ENCODE assay signal across 1 cellular context in genomic region chr10:75210193-75211006, GRCh38.
TF ChIP-seq lines count a peak whose summit lies in the region.

Gene VDAC2 (plus strand): TSS chr10:75210796. CDS start chr10:75211159, 363 bp downstream.

TF ChIP-seq in WTC11, 78 proteins besides CTCF, POLR2A, EP300 and RAD21 (continued from another document and continues in another):
- TF ChIP-seq, protein P1, sequence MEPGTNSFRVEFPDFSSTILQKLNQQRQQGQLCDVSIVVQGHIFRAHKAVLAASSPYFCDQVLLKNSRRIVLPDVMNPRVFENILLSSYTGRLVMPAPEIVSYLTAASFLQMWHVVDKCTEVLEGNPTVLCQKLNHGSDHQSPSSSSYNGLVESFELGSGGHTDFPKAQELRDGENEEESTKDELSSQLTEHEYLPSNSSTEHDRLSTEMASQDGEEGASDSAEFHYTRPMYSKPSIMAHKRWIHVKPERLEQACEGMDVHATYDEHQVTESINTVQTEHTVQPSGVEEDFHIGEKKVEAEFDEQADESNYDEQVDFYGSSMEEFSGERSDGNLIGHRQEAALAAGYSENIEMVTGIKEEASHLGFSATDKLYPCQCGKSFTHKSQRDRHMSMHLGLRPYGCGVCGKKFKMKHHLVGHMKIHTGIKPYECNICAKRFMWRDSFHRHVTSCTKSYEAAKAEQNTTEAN (CRISPR knock-in tag; IDR thresholded peaks at IDR 0.05): peak; percentile 70; the same call in 1 of the 2 replicates
- TF ChIP-seq, protein P2, sequence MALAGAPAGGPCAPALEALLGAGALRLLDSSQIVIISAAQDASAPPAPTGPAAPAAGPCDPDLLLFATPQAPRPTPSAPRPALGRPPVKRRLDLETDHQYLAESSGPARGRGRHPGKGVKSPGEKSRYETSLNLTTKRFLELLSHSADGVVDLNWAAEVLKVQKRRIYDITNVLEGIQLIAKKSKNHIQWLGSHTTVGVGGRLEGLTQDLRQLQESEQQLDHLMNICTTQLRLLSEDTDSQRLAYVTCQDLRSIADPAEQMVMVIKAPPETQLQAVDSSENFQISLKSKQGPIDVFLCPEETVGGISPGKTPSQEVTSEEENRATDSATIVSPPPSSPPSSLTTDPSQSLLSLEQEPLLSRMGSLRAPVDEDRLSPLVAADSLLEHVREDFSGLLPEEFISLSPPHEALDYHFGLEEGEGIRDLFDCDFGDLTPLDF (CRISPR knock-in tag; IDR thresholded peaks at IDR 0.05): no peak
- TF ChIP-seq, protein P3, sequence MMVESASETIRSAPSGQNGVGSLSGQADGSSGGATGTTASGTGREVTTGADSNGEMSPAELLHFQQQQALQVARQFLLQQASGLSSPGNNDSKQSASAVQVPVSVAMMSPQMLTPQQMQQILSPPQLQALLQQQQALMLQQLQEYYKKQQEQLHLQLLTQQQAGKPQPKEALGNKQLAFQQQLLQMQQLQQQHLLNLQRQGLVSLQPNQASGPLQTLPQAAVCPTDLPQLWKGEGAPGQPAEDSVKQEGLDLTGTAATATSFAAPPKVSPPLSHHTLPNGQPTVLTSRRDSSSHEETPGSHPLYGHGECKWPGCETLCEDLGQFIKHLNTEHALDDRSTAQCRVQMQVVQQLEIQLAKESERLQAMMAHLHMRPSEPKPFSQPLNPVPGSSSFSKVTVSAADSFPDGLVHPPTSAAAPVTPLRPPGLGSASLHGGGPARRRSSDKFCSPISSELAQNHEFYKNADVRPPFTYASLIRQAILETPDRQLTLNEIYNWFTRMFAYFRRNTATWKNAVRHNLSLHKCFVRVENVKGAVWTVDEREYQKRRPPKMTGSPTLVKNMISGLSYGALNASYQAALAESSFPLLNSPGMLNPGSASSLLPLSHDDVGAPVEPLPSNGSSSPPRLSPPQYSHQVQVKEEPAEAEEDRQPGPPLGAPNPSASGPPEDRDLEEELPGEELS (CRISPR knock-in tag; IDR thresholded peaks at IDR 0.05): no peak
- no peak for TF ChIP-seq ZSCAN18 (CRISPR knock-in tag; IDR thresholded peaks at IDR 0.05)
- TF ChIP-seq CREB1 (CRISPR knock-in tag; IDR thresholded peaks at IDR 0.05): no peak
- peak; percentile 28; the same call in 1 of the 2 replicates for TF ChIP-seq USF1 (CRISPR knock-in tag; IDR thresholded peaks at IDR 0.05)
- peak; percentile 67; the same call in 1 of the 2 replicates for TF ChIP-seq KAT7 (CRISPR knock-in tag; IDR thresholded peaks at IDR 0.05; ENCODE audit: borderline replicate concordance)
- TF ChIP-seq, protein P4, sequence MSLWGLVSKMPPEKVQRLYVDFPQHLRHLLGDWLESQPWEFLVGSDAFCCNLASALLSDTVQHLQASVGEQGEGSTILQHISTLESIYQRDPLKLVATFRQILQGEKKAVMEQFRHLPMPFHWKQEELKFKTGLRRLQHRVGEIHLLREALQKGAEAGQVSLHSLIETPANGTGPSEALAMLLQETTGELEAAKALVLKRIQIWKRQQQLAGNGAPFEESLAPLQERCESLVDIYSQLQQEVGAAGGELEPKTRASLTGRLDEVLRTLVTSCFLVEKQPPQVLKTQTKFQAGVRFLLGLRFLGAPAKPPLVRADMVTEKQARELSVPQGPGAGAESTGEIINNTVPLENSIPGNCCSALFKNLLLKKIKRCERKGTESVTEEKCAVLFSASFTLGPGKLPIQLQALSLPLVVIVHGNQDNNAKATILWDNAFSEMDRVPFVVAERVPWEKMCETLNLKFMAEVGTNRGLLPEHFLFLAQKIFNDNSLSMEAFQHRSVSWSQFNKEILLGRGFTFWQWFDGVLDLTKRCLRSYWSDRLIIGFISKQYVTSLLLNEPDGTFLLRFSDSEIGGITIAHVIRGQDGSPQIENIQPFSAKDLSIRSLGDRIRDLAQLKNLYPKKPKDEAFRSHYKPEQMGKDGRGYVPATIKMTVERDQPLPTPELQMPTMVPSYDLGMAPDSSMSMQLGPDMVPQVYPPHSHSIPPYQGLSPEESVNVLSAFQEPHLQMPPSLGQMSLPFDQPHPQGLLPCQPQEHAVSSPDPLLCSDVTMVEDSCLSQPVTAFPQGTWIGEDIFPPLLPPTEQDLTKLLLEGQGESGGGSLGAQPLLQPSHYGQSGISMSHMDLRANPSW (CRISPR knock-in tag; conservative IDR thresholded peaks at IDR 0.05; ENCODE audit: low read depth): no peak
- TF ChIP-seq, protein P5, sequence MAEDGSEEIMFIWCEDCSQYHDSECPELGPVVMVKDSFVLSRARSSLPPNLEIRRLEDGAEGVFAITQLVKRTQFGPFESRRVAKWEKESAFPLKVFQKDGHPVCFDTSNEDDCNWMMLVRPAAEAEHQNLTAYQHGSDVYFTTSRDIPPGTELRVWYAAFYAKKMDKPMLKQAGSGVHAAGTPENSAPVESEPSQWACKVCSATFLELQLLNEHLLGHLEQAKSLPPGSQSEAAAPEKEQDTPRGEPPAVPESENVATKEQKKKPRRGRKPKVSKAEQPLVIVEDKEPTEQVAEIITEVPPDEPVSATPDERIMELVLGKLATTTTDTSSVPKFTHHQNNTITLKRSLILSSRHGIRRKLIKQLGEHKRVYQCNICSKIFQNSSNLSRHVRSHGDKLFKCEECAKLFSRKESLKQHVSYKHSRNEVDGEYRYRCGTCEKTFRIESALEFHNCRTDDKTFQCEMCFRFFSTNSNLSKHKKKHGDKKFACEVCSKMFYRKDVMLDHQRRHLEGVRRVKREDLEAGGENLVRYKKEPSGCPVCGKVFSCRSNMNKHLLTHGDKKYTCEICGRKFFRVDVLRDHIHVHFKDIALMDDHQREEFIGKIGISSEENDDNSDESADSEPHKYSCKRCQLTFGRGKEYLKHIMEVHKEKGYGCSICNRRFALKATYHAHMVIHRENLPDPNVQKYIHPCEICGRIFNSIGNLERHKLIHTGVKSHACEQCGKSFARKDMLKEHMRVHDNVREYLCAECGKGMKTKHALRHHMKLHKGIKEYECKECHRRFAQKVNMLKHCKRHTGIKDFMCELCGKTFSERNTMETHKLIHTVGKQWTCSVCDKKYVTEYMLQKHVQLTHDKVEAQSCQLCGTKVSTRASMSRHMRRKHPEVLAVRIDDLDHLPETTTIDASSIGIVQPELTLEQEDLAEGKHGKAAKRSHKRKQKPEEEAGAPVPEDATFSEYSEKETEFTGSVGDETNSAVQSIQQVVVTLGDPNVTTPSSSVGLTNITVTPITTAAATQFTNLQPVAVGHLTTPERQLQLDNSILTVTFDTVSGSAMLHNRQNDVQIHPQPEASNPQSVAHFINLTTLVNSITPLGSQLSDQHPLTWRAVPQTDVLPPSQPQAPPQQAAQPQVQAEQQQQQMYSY (CRISPR knock-in tag; IDR thresholded peaks at IDR 0.05): no peak
- TF ChIP-seq ZNF263 (CRISPR knock-in tag; IDR thresholded peaks at IDR 0.05; ENCODE audit: low read depth): no peak
- peak; percentile 69; the same call in 1 of the 2 replicates for TF ChIP-seq ZNF232 (CRISPR knock-in tag; IDR thresholded peaks at IDR 0.05)
- no peak for TF ChIP-seq NFATC4 (CRISPR knock-in tag; IDR thresholded peaks at IDR 0.05)
- TF ChIP-seq SMAD3 (CRISPR knock-in tag; IDR thresholded peaks at IDR 0.05; ENCODE audit: borderline replicate concordance): no peak; the same call in 1 of the 2 replicates
- peak; percentile 49 for TF ChIP-seq FOXK1 (CRISPR knock-in tag; IDR thresholded peaks at IDR 0.05)
- 0 out of 2 replicates have a peak, but pooled peaks have one; percentile 42 for TF ChIP-seq ZNF416 (CRISPR knock-in tag; IDR thresholded peaks at IDR 0.05)
- TF ChIP-seq GTF2I (CRISPR knock-in tag; conservative IDR thresholded peaks at IDR 0.05): no peak
- peak; percentile 52 for TF ChIP-seq ESRRA (CRISPR knock-in tag; IDR thresholded peaks at IDR 0.05; ENCODE audit: borderline replicate concordance)
- TF ChIP-seq SMAD4 (CRISPR knock-in tag; IDR thresholded peaks at IDR 0.05): no peak
- peak; percentile 85; the same call in 1 of the 2 replicates for TF ChIP-seq MAX (CRISPR knock-in tag; IDR thresholded peaks at IDR 0.05)
- TF ChIP-seq ZNF317 (CRISPR knock-in tag; IDR thresholded peaks at IDR 0.05; ENCODE audit: borderline replicate concordance, low read depth): no peak
- TF ChIP-seq, protein P6, sequence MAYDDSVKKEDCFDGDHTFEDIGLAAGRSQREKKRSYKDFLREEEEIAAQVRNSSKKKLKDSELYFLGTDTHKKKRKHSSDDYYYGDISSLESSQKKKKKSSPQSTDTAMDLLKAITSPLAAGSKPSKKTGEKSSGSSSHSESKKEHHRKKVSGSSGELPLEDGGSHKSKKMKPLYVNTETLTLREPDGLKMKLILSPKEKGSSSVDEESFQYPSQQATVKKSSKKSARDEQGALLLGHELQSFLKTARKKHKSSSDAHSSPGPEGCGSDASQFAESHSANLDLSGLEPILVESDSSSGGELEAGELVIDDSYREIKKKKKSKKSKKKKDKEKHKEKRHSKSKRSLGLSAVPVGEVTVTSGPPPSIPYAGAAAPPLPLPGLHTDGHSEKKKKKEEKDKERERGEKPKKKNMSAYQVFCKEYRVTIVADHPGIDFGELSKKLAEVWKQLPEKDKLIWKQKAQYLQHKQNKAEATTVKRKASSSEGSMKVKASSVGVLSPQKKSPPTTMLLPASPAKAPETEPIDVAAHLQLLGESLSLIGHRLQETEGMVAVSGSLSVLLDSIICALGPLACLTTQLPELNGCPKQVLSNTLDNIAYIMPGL (CRISPR knock-in tag; IDR thresholded peaks at IDR 0.05): peak; percentile 87
- peak; percentile 13; the same call in 1 of the 2 replicates for TF ChIP-seq NFE2L1 (CRISPR knock-in tag; IDR thresholded peaks at IDR 0.05)
- peak; percentile 17; the same call in 1 of the 2 replicates for TF ChIP-seq CREM (CRISPR knock-in tag; IDR thresholded peaks at IDR 0.05)
- no peak for TF ChIP-seq IRF2 (CRISPR knock-in tag; IDR thresholded peaks at IDR 0.05; ENCODE audit: borderline replicate concordance, low read depth)
- TF ChIP-seq, protein P7, sequence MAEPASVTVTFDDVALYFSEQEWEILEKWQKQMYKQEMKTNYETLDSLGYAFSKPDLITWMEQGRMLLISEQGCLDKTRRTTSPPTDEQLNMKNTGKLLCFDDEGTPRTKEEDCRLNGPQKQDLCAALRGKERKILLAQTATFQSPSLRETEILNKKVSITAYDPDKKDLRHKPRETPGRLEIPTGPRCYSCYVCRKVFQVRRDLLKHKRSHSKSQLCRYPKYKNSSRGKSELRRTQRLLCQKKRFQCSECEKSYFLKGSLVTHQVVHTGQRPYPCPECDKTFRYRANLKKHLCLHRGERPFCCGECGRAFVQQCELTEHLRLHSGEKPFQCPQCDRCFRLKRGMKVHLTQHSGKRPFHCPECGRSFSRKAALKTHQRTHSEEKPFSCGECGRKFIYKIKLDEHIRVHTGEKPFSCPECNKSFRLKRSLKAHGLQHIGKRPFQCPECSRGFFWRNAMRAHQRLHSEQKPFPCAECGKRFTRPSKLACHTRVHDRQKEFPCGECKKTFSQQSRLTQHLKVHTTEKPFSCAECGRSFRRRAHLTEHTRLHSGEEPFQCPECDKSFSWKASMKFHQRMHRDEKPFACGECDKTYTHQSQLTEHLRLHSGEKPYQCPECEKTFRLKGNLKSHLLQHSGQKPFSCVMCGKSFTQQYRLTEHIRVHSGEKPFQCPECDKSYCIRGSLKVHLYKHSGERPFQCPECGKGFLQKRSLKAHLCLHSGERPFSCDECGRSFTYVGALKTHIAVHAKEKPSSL (CRISPR knock-in tag; conservative IDR thresholded peaks at IDR 0.05): no peak
- no peak for TF ChIP-seq ATF1 (CRISPR knock-in tag; IDR thresholded peaks at IDR 0.05)
- TF ChIP-seq ZNF138 (CRISPR knock-in tag; conservative IDR thresholded peaks at IDR 0.05): no peak
- peak; percentile 98 for TF ChIP-seq SP1 (CRISPR knock-in tag; conservative IDR thresholded peaks at IDR 0.05)
- TF ChIP-seq ZBTB21 (CRISPR knock-in tag; IDR thresholded peaks at IDR 0.05; ENCODE audit: borderline replicate concordance): no peak
- TF ChIP-seq RELA (CRISPR knock-in tag; IDR thresholded peaks at IDR 0.05; ENCODE audit: borderline replicate concordance): peak; percentile 16; the same call in 1 of the 2 replicates
- TF ChIP-seq, protein P8, sequence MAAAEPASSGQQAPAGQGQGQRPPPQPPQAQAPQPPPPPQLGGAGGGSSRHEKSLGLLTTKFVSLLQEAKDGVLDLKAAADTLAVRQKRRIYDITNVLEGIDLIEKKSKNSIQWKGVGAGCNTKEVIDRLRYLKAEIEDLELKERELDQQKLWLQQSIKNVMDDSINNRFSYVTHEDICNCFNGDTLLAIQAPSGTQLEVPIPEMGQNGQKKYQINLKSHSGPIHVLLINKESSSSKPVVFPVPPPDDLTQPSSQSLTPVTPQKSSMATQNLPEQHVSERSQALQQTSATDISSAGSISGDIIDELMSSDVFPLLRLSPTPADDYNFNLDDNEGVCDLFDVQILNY (CRISPR knock-in tag; IDR thresholded peaks at IDR 0.05): no peak
- TF ChIP-seq ERG (CRISPR knock-in tag; IDR thresholded peaks at IDR 0.05): no peak
- 0 out of 2 replicates have a peak, but pooled peaks have one; percentile 45 for TF ChIP-seq TEAD4 (CRISPR knock-in tag; IDR thresholded peaks at IDR 0.05)
- no peak; the same call in 1 of the 2 replicates for TF ChIP-seq E2F4 (CRISPR knock-in tag; IDR thresholded peaks at IDR 0.05; ENCODE audit: borderline replicate concordance, low read depth)
- TF ChIP-seq ZNF396 (CRISPR knock-in tag; IDR thresholded peaks at IDR 0.05; ENCODE audit: borderline replicate concordance): no peak
- TF ChIP-seq HMGA2 (CRISPR knock-in tag; IDR thresholded peaks at IDR 0.05): no peak
